In the genomic region with DNA sequence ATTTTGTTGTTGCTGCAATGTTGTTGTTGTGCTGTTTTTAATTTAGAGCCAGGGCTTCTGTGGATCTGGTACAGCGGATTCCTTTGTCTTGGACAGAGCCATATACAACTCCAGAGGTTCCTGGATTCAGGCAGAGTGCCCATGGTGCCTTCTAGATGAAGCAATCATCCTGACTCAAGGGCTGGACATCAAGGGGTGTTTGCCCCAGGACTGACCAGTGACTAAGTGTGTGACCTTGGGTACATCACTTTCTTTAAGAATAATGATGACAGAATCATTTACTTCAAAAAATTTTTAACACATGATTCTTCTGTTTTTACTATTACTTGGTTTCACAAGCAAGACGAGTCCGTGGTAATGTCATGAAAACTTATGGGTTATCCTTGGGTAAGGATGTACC, we compare ENCODE assay signal across 11 cellular contexts.
DNase-seq lines count a peak whose midpoint lies in the region; ATAC-seq and TF ChIP-seq lines count a peak whose summit lies in the region.
"Had no signal": no experiment of that assay in that cellular context is flagged by ENCODE, and none has a peak within 500 bp of the region (broad histone marks: within the 10 kb centered on the region; RNA-seq: fewer than 3 reads in every experiment).

No MANE protein-coding gene starts in this region.

- TF ChIP-seq CTCF in endothelial cell (IDR thresholded peaks at IDR 0.05; ENCODE audit: unreplicated experiment) (no peak), omental fat pad (IDR thresholded peaks at IDR 0.05) (no peak)

- no peak overlapping the region for H2AFZ ChIP-seq in ACC112 (ENCODE audit: low read length, unreplicated experiment)

- peak overlapping the region; percentile 58 for H3K27ac ChIP-seq in ACC112 (ENCODE audit: low read depth, low read length)
- H3K27ac ChIP-seq in naive thymus-derived CD4-positive, alpha-beta T cell (ENCODE audit: low read depth, low read length) = no peak overlapping the region

- peak; percentile 31 for DNase-seq in MG63
- DNase-seq in endothelial cell (ENCODE audit: low spot score) = no peak
- no peak for DNase-seq in omental fat pad (ENCODE audit: low spot score)
- DNase-seq in NCI-H510A (lab: John Stamatoyannopoulos, UW) = no peak
- no peak for DNase-seq in HUDEP-2 (lab: John Stamatoyannopoulos, UW; ENCODE audit: unreplicated experiment in 76 of 76)
- DNase-seq in activated naive CD4-positive, alpha-beta T cell treated with anti-CD3 and anti-CD28 coated beads, Interleukin-2, amount 50 U/mL, for 72 hours (ENCODE audit: low spot score in 2 of 2) = no peak
- no peak for DNase-seq in naive thymus-derived CD4-positive, alpha-beta T cell
- DNase-seq: central memory CD4-positive, alpha-beta T cell; spleen had no signal

- no peaks in the 10 kb centered on the region for H3K9me3 ChIP-seq in MG63
- H3K9me3 ChIP-seq in naive thymus-derived CD4-positive, alpha-beta T cell (ENCODE audit: control insufficient read depth in 2 of 3, low read length in 3 of 3) = no peaks in the 10 kb centered on the region
- H3K9me3 ChIP-seq: spleen had no signal

- intact Hi-C loops in naive thymus-derived CD4-positive, alpha-beta T cell (cut with micrococcal nuclease) = no loop called here

- H3K4me3 Mint-ChIP-seq in endothelial cell (ENCODE audit: unreplicated experiment) = no peak overlapping the region
- H3K4me3 Mint-ChIP-seq in naive thymus-derived CD4-positive, alpha-beta T cell = no peak overlapping the region
- H3K4me3 Mint-ChIP-seq: IgD-negative memory B cell had no signal

- CTCF ChIA-PET in naive thymus-derived CD4-positive, alpha-beta T cell (lab: Charles Lee) = no interaction called here

- H3K27me3 ChIP-seq in ACC112 (ENCODE audit: insufficient read depth, low read length) = no peaks in the 10 kb centered on the region
- H3K27me3 ChIP-seq in MG63 = no peaks in the 10 kb centered on the region
- H3K27me3 ChIP-seq in naive thymus-derived CD4-positive, alpha-beta T cell (ENCODE audit: control insufficient read depth in 2 of 2, insufficient read depth in 2 of 2, low read length in 2 of 2) = no peaks in the 10 kb centered on the region
- H3K27me3 ChIP-seq: spleen had no signal

- ATAC-seq in omental fat pad (ENCODE audit: low FRiP score) = peak; percentile 52
- no peak for ATAC-seq in activated naive CD4-positive, alpha-beta T cell treated with anti-CD3 and anti-CD28 coated beads, Interleukin-2, amount 50 U/mL, for 72 hours
- ATAC-seq in naive thymus-derived CD4-positive, alpha-beta T cell = no peak

- H3K4me3 ChIP-seq in ACC112 (ENCODE audit: low read depth, low read length) = no peak overlapping the region; the same call in 1 of the 2 replicates
- no peak overlapping the region for H3K4me3 ChIP-seq in MG63
- no peak overlapping the region for H3K4me3 ChIP-seq in naive thymus-derived CD4-positive, alpha-beta T cell (ENCODE audit: low read length)
- H3K4me3 ChIP-seq: spleen had no signal

- H3K36me3 Mint-ChIP-seq in endothelial cell (ENCODE audit: low read depth, unreplicated experiment) = no peaks in the 10 kb centered on the region
- H3K36me3 Mint-ChIP-seq in activated naive CD4-positive, alpha-beta T cell treated with anti-CD3 and anti-CD28 coated beads, Interleukin-2, amount 50 U/mL, for 72 hours = no peaks in the 10 kb centered on the region
- peaks cover 0 to 16% (median 2%) of the 10 kb centered on the region in 5 donors for H3K36me3 Mint-ChIP-seq in naive thymus-derived CD4-positive, alpha-beta T cell

- peak overlapping the region; percentile 61 for H3K27ac Mint-ChIP-seq in endothelial cell (ENCODE audit: unreplicated experiment)
- no peak overlapping the region for H3K27ac Mint-ChIP-seq in activated naive CD4-positive, alpha-beta T cell treated with anti-CD3 and anti-CD28 coated beads, Interleukin-2, amount 50 U/mL, for 72 hours
- H3K27ac Mint-ChIP-seq in naive thymus-derived CD4-positive, alpha-beta T cell = peak overlapping the region in 1 of 9 donors; percentile 26

- H3K27me3 Mint-ChIP-seq in endothelial cell (ENCODE audit: unreplicated experiment) = no peaks in the 10 kb centered on the region
- H3K27me3 Mint-ChIP-seq in naive thymus-derived CD4-positive, alpha-beta T cell = no peaks in the 10 kb centered on the region
- H3K27me3 Mint-ChIP-seq: IgD-negative memory B cell had no signal

- H3K9me3 Mint-ChIP-seq in endothelial cell (ENCODE audit: unreplicated experiment) = no peaks in the 10 kb centered on the region
- peaks cover 0 to 4% of the 10 kb centered on the region in 2 donors for H3K9me3 Mint-ChIP-seq in activated naive CD4-positive, alpha-beta T cell treated with anti-CD3 and anti-CD28 coated beads, Interleukin-2, amount 50 U/mL, for 72 hours
- no peaks in the 10 kb centered on the region for H3K9me3 Mint-ChIP-seq in naive thymus-derived CD4-positive, alpha-beta T cell
- H3K9me3 Mint-ChIP-seq: IgD-negative memory B cell had no signal

- peaks cover 30% of the 10 kb centered on the region for H3K4me1 Mint-ChIP-seq in endothelial cell (ENCODE audit: unreplicated experiment)
- H3K4me1 Mint-ChIP-seq in naive thymus-derived CD4-positive, alpha-beta T cell = peaks cover 0 to 18% (median 12%) of the 10 kb centered on the region in 7 donors

- H3K36me3 ChIP-seq in ACC112 (ENCODE audit: insufficient read depth, low read length) (no peaks in the 10 kb centered on the region), MG63 (no peaks in the 10 kb centered on the region)
- H3K36me3 ChIP-seq in naive thymus-derived CD4-positive, alpha-beta T cell (ENCODE audit: control insufficient read depth in 2 of 3, insufficient read depth in 3 of 3, low read length in 3 of 3) = no peaks in the 10 kb centered on the region
- H3K36me3 ChIP-seq: spleen had no signal

- peaks cover 65% of the 10 kb centered on the region for H3K4me1 ChIP-seq in ACC112 (ENCODE audit: control insufficient read depth, insufficient read depth, low read length, unreplicated experiment)
- H3K4me1 ChIP-seq in naive thymus-derived CD4-positive, alpha-beta T cell (ENCODE audit: control insufficient read depth in 2 of 2, insufficient read depth in 2 of 2, low read length in 2 of 2) = no peaks in the 10 kb centered on the region

- H3K79me2 ChIP-seq in ACC112 (ENCODE audit: control insufficient read depth, insufficient read depth, low read length, unreplicated experiment) = no peaks in the 10 kb centered on the region

- POLR2A ChIA-PET in naive thymus-derived CD4-positive, alpha-beta T cell (lab: Charles Lee) = no interaction called here
